ENCODE assay signal across 15 cellular contexts in the genomic region with DNA sequence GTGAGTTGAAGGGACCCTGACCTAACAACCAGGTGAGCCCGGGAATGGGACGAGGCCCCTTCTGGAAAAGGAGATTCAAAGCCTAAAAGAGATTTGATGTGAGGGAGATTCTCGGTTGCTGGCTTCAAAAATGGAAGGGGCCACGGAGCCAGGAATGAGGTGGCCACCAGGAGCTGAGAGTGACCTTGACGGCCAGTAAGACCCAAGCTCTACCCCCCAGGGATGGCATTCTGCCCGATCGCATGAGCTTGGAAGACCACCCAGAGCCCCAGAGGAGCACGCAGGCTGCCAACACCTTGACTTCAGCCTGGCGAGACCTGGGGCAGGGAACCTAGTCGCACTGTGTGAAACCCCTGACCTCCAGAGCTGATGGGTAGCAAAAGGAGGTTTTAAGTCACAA.
DNase-seq lines count a peak whose midpoint lies in the region; ATAC-seq, FAIRE-seq and TF ChIP-seq lines count a peak whose summit lies in the region.
"Had no signal": no experiment of that assay in that cellular context is flagged by ENCODE, and none has a peak within 500 bp of the region (broad histone marks: within the 10 kb centered on the region; RNA-seq: fewer than 3 reads in every experiment).

No MANE protein-coding gene starts in this region.

- H3K36me3 ChIP-seq in bronchial epithelial cell (ENCODE audit: control insufficient read depth, insufficient read depth, low read length) = no peaks in the 10 kb centered on the region
- H3K36me3 ChIP-seq in kidney (ENCODE audit: control insufficient read depth in 1 of 2, insufficient read depth in 2 of 2, low read length in 2 of 2) = no peaks in the 10 kb centered on the region
- H3K36me3 ChIP-seq: BLaER1 treated with 17β-estradiol and CSF1 and Interleukin-3, amounts not matched to agents 10 nM and 100 nM had no signal

- no peak overlapping the region for H3K4me3 ChIP-seq in bronchial epithelial cell (ENCODE audit: low read depth, low read length)
- H3K4me3 ChIP-seq in kidney (ENCODE audit: low read length in 2 of 2) = no peak overlapping the region
- H3K4me3 ChIP-seq: BLaER1 treated with 17β-estradiol and CSF1 and Interleukin-3, amounts not matched to agents 10 nM and 100 nM; GM23338 had no signal

- DNase-seq in bronchial epithelial cell (ENCODE audit: low read depth) = no peak
- peak; percentile 58 for DNase-seq in kidney
- DNase-seq in pons (ENCODE audit: low spot score) = peak; percentile 29
- no peak for DNase-seq in SHP77 (lab: John Stamatoyannopoulos, UW)
- no peak for DNase-seq in NCI-H2196 (lab: John Stamatoyannopoulos, UW; ENCODE audit: unreplicated experiment)
- no peak for DNase-seq in NCI-H69 (lab: John Stamatoyannopoulos, UW)
- DNase-seq: ACHN; CD4-positive, CD25-positive, alpha-beta regulatory T cell; DMS53; H9 had no signal

- H3K27ac ChIP-seq in angular gyrus (ENCODE audit: low read depth, low read length) = peak overlapping the region; percentile 99
- H3K27ac ChIP-seq in kidney (ENCODE audit: low read depth in 2 of 2, low read length in 2 of 2) = no peak overlapping the region
- H3K27ac ChIP-seq: BLaER1 treated with 17β-estradiol and CSF1 and Interleukin-3, amounts not matched to agents 10 nM and 100 nM had no signal

- intact Hi-C loops in kidney (cut with DNase I) = no loop called here

- ATAC-seq in GM18502 (IDR thresholded peaks at IDR 0.05; ENCODE audit: poor library complexity, unreplicated experiment) = no peak
- ATAC-seq: GM23338 had no signal

- H3K9ac ChIP-seq in kidney (ENCODE audit: low read length in 2 of 2) = no peak overlapping the region
- H3K9ac ChIP-seq: BLaER1 treated with 17β-estradiol and CSF1 and Interleukin-3, amounts not matched to agents 10 nM and 100 nM had no signal

- no peaks in the 10 kb centered on the region for H3K9me3 ChIP-seq in kidney (ENCODE audit: control insufficient read depth in 1 of 2, low read length in 2 of 2)
- H3K9me3 ChIP-seq: BLaER1 treated with 17β-estradiol and CSF1 and Interleukin-3, amounts not matched to agents 10 nM and 100 nM had no signal

- H3K27me3 ChIP-seq in bronchial epithelial cell (ENCODE audit: control insufficient read depth, insufficient read depth, low read length) = no peaks in the 10 kb centered on the region
- H3K27me3 ChIP-seq: BLaER1 treated with 17β-estradiol and CSF1 and Interleukin-3, amounts not matched to agents 10 nM and 100 nM had no signal

- peak; percentile 32 for FAIRE-seq in bronchial epithelial cell (lab: Jason Lieb, UNC)
- FAIRE-seq in kidney (lab: Jason Lieb, UNC) = no peak
- FAIRE-seq: GM18507 had no signal

- TF ChIP-seq CTCF in bronchial epithelial cell (IDR thresholded peaks at IDR 0.05; ENCODE audit: insufficient read depth, low read length, severe bottlenecking) (no peak), kidney (IDR thresholded peaks at IDR 0.05; ENCODE audit: borderline replicate concordance, extremely low read depth, insufficient read depth) (no peak)

- H3K4me1 ChIP-seq in kidney (ENCODE audit: control insufficient read depth in 1 of 2, insufficient read depth in 1 of 2, low read depth in 1 of 2, low read length in 2 of 2) = no peaks in the 10 kb centered on the region

Comparison
In these comparisons a context has a peak if more than half of its experiments do, and no peak if none do; other contexts are left out.
1. DNase-seq: peak in kidney (single experiment) and pons (single experiment); none in bronchial epithelial cell (single experiment), SHP77 (0 of 2), NCI-H2196 (single experiment) and NCI-H69 (single experiment).